8 cellular contexts compared by ENCODE assay signal in the genomic region with DNA sequence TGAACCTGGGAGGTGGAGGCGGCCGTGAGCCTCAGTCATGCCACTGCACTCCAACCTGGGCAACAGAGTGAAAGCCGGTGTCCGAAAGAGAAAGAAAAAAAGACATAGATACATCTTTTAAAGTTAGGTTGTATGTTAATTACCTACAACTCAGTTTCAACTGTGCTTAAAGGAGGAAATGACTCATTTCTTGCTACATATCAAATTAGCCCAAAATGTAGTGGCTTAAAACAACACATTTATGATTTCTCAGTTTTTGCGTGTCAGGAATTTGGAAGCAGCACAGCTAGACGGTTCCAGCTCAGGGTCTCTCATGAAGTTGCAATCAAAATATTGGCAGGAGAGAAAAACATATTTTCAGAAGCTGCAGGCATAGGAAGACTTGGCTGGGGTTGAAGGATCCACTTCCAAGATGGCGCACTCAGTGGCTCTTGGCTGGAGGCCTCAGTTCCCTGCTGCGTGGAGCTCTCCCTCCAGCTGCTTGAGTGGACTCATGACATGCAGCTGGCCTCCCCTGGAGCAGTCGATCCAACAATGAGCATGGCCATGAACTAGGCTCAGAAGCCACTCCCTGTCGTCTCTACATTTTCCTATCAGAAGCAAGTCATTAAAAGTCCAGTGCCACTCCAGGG. TPM values are rescaled to one million over a fixed set of nuclear protein-coding genes. Genes with fewer than 3 reads are reported as not detected.
DNase-seq lines count a peak whose midpoint lies in the region; ATAC-seq, FAIRE-seq and TF ChIP-seq lines count a peak whose summit lies in the region.

No MANE protein-coding gene starts in this region.

- H3K27ac ChIP-seq in SK-N-SH (ENCODE audit: low read depth in 2 of 2, low read length in 1 of 2), result peak overlapping the region in 1 of 2 experiments; percentile 78; a peak in 2 of 4 replicates
- peak overlapping the region; percentile 98 for H3K27ac ChIP-seq in smooth muscle cell (ENCODE audit: low read depth)

- H2AFZ ChIP-seq in SK-N-SH (ENCODE audit: low read depth), result no peak overlapping the region
- no peak overlapping the region for H2AFZ ChIP-seq in smooth muscle cell (ENCODE audit: low read depth)

- H3K27me3 ChIP-seq in SK-N-SH (ENCODE audit: insufficient read depth) (no peaks in the 10 kb centered on the region), smooth muscle cell (ENCODE audit: low read depth) (no peaks in the 10 kb centered on the region)

- no peaks in the 10 kb centered on the region; the same call in 1 of the 2 replicates for H4K20me1 ChIP-seq in SK-N-SH (ENCODE audit: insufficient read depth)
- peaks cover 100% of the 10 kb centered on the region for H4K20me1 ChIP-seq in smooth muscle cell (ENCODE audit: low read depth)

- ATAC-seq in SK-N-SH treated with all-trans-retinoic acid at 6 μM for 48 hours, result no peak
- ATAC-seq in HG03378 (IDR thresholded peaks at IDR 0.05; ENCODE audit: unreplicated experiment), result peak; percentile 39
- peak; percentile 60 to 65 for ATAC-seq in activated T-cell treated with anti-CD3 and anti-CD28 coated beads, Interleukin-2, amount 50 U/mL, for 4 hours

- H3F3A ChIP-seq in SK-N-SH (replicated peaks; ENCODE audit: insufficient read depth), result peaks cover 43% of the 10 kb centered on the region
- peaks cover 7% of the 10 kb centered on the region for H3F3A ChIP-seq in smooth muscle cell (ENCODE audit: low read depth)

- H3K36me3 ChIP-seq in SK-N-SH (replicated peaks in 1 of 2; ENCODE audit: control insufficient read depth in 1 of 2, insufficient read depth in 2 of 2, low read length in 1 of 2), result peaks cover 0 to 23% of the 10 kb centered on the region in 2 experiments
- H3K36me3 ChIP-seq in smooth muscle cell (ENCODE audit: low read depth), result peaks cover 9% of the 10 kb centered on the region

- TF ChIP-seq CTCF in SK-N-SH (IDR thresholded peaks at IDR 0.05), result no peak
- TF ChIP-seq CTCF in smooth muscle cell (IDR thresholded peaks at IDR 0.05; ENCODE audit: borderline replicate concordance, insufficient read depth, poor library complexity, severe bottlenecking), result no peak

- no peaks in the 10 kb centered on the region for H3K27me3 Mint-ChIP-seq in activated T-cell treated with anti-CD3 and anti-CD28 coated beads, Interleukin-2, amount 50 U/mL, for 4 hours (ENCODE audit: low read depth)

- H3K4me1 Mint-ChIP-seq in activated T-cell treated with anti-CD3 and anti-CD28 coated beads, Interleukin-2, amount 50 U/mL, for 4 hours (ENCODE audit: low read depth), result peaks cover 55% of the 10 kb centered on the region

- 86% methylated on average over 10 of the region's 10 CpGs for WGBS in SK-N-SH (ENCODE audit: low lambda C conversion rate)
- WGBS in smooth muscle cell (ENCODE audit: low lambda C conversion rate), result 90% methylated on average over 10 of the region's 10 CpGs

- TF ChIP-seq EP300 in SK-N-SH (IDR thresholded peaks at IDR 0.05; ENCODE audit: borderline replicate concordance in 1 of 2, low read depth in 1 of 2, low read length in 1 of 2), result no peak

- H3K9me2 ChIP-seq in SK-N-SH, result no peaks in the 10 kb centered on the region

- H3K9me3 ChIP-seq in SK-N-SH (no peaks in the 10 kb centered on the region; the same call in 1 of the 2 replicates), smooth muscle cell (replicated peaks; ENCODE audit: low read depth) (no peaks in the 10 kb centered on the region)

- H3K36me3 Mint-ChIP-seq in activated T-cell treated with anti-CD3 and anti-CD28 coated beads, Interleukin-2, amount 50 U/mL, for 4 hours (ENCODE audit: insufficient read depth), result peaks cover 30% of the 10 kb centered on the region

- CTCF ChIA-PET in SK-N-SH (lab: Yijun Ruan, JAX), result interaction anchor here (1.6 kb wide), 1 partner anchor 30 kb away, joined by 7 read pairs; no protein-coding TSS in a partner anchor

- DNase-seq in SK-N-SH, result no peak
- DNase-seq in activated T-cell treated with anti-CD3 and anti-CD28 coated beads, Interleukin-2, amount 50 U/mL, for 4 hours, result no peak
- DNase-seq in fibroblast of the conjunctiva (ENCODE audit: low read depth), result peak; percentile 81
- DNase-seq in smooth muscle cell (lab: John Stamatoyannopoulos, UW; ENCODE audit: unreplicated experiment), result no peak
- DNase-seq in retina, result no peak
- no peak for DNase-seq in RCC 7860 (ENCODE audit: low spot score)

- no peak for TF ChIP-seq RAD21 in SK-N-SH (IDR thresholded peaks at IDR 0.05; ENCODE audit: low read length)

- no peak overlapping the region for H3K9ac ChIP-seq in SK-N-SH
- H3K9ac ChIP-seq in smooth muscle cell (ENCODE audit: low read depth), result no peak overlapping the region

- no peak for FAIRE-seq in RCC 7860 (lab: Jason Lieb, UNC)

- peaks cover 4 to 28% of the 10 kb centered on the region in 2 experiments; a peak in 2 of 4 replicates for H3K4me1 ChIP-seq in SK-N-SH (ENCODE audit: control insufficient read depth in 1 of 2, insufficient read depth in 2 of 2, low read depth in 1 of 2, low read length in 1 of 2)
- peaks cover 6% of the 10 kb centered on the region for H3K4me1 ChIP-seq in smooth muscle cell (ENCODE audit: low read depth)

- H3K4me3 ChIP-seq in SK-N-SH (ENCODE audit: low read depth in 2 of 2, low read length in 1 of 2), result no peak overlapping the region
- no peak overlapping the region for H3K4me3 ChIP-seq in smooth muscle cell

- H3K79me2 ChIP-seq in SK-N-SH (ENCODE audit: insufficient read depth) (peaks cover 91% of the 10 kb centered on the region), smooth muscle cell (ENCODE audit: low read depth) (peaks cover 99% of the 10 kb centered on the region)

- peaks cover 8% of the 10 kb centered on the region for H3K9me3 Mint-ChIP-seq in activated T-cell treated with anti-CD3 and anti-CD28 coated beads, Interleukin-2, amount 50 U/mL, for 4 hours

- H3K4me3 Mint-ChIP-seq in activated T-cell treated with anti-CD3 and anti-CD28 coated beads, Interleukin-2, amount 50 U/mL, for 4 hours, result peak overlapping the region; percentile 55

- H3K4me2 ChIP-seq in SK-N-SH (0 out of 2 replicates have a peak overlapping the region, but pooled peaks have one; percentile 58), smooth muscle cell (no peak overlapping the region)

- POLR2A ChIA-PET in SK-N-SH (lab: Yijun Ruan, JAX), result no interaction called here

TF ChIP-seq in SK-N-SH, 30 proteins besides CTCF, POLR2A, EP300 and RAD21:
- TF ChIP-seq FOSL2 (IDR thresholded peaks at IDR 0.05; ENCODE audit: borderline replicate concordance, low read depth) (peak; percentile 15; the same call in 1 of the 2 replicates), EZH2phosphoT487 (IDR thresholded peaks at IDR 0.05; ENCODE audit: borderline replicate concordance, low read depth) (no peak), YY1 (IDR thresholded peaks at IDR 0.05; ENCODE audit: low read depth) (peak; percentile 39; the same call in 1 of the 2 replicates)

TF ChIP-seq in SK-N-SH treated with all-trans-retinoic acid at 6 μM for 48 hours, 23 proteins besides CTCF, POLR2A, EP300 and RAD21 (continues in another document):
- no peak for TF ChIP-seq ESRRG (CRISPR knock-in tag; IDR thresholded peaks at IDR 0.05)
- TF ChIP-seq SNAI2 (CRISPR knock-in tag; IDR thresholded peaks at IDR 0.05), result no peak
- TF ChIP-seq RARB (CRISPR knock-in tag; IDR thresholded peaks at IDR 0.05), result no peak
- TF ChIP-seq GLIS3 (CRISPR knock-in tag; IDR thresholded peaks at IDR 0.05), result no peak
- TF ChIP-seq BACH2 (CRISPR knock-in tag; IDR thresholded peaks at IDR 0.05; ENCODE audit: borderline replicate concordance), result no peak
- no peak for TF ChIP-seq ZFP3 (CRISPR knock-in tag; IDR thresholded peaks at IDR 0.05)
- TF ChIP-seq ZNF70 (CRISPR knock-in tag; IDR thresholded peaks at IDR 0.05), result no peak
- TF ChIP-seq TCF4 (CRISPR knock-in tag; IDR thresholded peaks at IDR 0.05; ENCODE audit: borderline replicate concordance), result no peak
- no peak for TF ChIP-seq ZNF565 (CRISPR knock-in tag; conservative IDR thresholded peaks at IDR 0.05; ENCODE audit: low read depth)
- TF ChIP-seq ZNF8 (CRISPR knock-in tag; IDR thresholded peaks at IDR 0.05), result no peak
- TF ChIP-seq ZFP30 (CRISPR knock-in tag; IDR thresholded peaks at IDR 0.05), result no peak
- no peak for TF ChIP-seq ARNTL (CRISPR knock-in tag; IDR thresholded peaks at IDR 0.05; ENCODE audit: borderline replicate concordance, low read depth)
- TF ChIP-seq PPARA (CRISPR knock-in tag; IDR thresholded peaks at IDR 0.05; ENCODE audit: borderline replicate concordance), result no peak
- TF ChIP-seq, protein P1, sequence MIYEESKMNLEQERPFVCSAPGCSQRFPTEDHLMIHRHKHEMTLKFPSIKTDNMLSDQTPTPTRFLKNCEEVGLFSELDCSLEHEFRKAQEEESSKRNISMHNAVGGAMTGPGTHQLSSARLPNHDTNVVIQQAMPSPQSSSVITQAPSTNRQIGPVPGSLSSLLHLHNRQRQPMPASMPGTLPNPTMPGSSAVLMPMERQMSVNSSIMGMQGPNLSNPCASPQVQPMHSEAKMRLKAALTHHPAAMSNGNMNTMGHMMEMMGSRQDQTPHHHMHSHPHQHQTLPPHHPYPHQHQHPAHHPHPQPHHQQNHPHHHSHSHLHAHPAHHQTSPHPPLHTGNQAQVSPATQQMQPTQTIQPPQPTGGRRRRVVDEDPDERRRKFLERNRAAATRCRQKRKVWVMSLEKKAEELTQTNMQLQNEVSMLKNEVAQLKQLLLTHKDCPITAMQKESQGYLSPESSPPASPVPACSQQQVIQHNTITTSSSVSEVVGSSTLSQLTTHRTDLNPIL (CRISPR knock-in tag; IDR thresholded peaks at IDR 0.05; ENCODE audit: low read depth), result no peak

RNA-seq across cellular contexts. Expression of gene LDLR, which starts 7.1 kb away (rescaled TPM):
- polyA plus RNA-seq in SK-N-SH (2012; rRNA removed), result 20.7 and 25.1 TPM in 2 replicates
- polyA plus RNA-seq in SK-N-SH (2012; cell fraction: cytosol; rRNA removed), result 12.1 and 14.9 TPM in 2 replicates
- polyA plus RNA-seq in SK-N-SH (2012; cell fraction: nucleus; rRNA removed), result 26.4 and 31.2 TPM in 2 replicates
- 10 to 100 TPM; 36.2 to 40.7 (median 39.0) TPM for total RNA-seq in activated T-cell treated with anti-CD3 and anti-CD28 coated beads, Interleukin-2, amount 50 U/mL, for 4 hours
- 115 and 138 TPM in 2 replicates for total RNA-seq in smooth muscle cell
- 136 and 164 TPM in 2 replicates for polyA plus RNA-seq in smooth muscle cell

RNA-seq across cellular contexts. Expression of gene SPC24, which starts 59.3 kb away (rescaled TPM):
- polyA plus RNA-seq in SK-N-SH (2012; rRNA removed) (12.7 and 18.9 TPM in 2 replicates), smooth muscle cell (6.1 and 9.7 TPM in 2 replicates)
- 8.5 and 13.1 TPM in 2 replicates for polyA plus RNA-seq in SK-N-SH (2012; cell fraction: cytosol; rRNA removed)
- polyA plus RNA-seq in SK-N-SH (2012; cell fraction: nucleus; rRNA removed), result 25.0 and 27.1 TPM in 2 replicates
- 10 to 100 TPM in 1 of 3 donors, 1 to 10 TPM in 2; 7.0 to 12.8 (median 7.6) TPM for total RNA-seq in activated T-cell treated with anti-CD3 and anti-CD28 coated beads, Interleukin-2, amount 50 U/mL, for 4 hours
- 7.6 and 10.1 TPM in 2 replicates for total RNA-seq in smooth muscle cell
